1 cellular context compared by ENCODE assay signal in the genomic region with DNA sequence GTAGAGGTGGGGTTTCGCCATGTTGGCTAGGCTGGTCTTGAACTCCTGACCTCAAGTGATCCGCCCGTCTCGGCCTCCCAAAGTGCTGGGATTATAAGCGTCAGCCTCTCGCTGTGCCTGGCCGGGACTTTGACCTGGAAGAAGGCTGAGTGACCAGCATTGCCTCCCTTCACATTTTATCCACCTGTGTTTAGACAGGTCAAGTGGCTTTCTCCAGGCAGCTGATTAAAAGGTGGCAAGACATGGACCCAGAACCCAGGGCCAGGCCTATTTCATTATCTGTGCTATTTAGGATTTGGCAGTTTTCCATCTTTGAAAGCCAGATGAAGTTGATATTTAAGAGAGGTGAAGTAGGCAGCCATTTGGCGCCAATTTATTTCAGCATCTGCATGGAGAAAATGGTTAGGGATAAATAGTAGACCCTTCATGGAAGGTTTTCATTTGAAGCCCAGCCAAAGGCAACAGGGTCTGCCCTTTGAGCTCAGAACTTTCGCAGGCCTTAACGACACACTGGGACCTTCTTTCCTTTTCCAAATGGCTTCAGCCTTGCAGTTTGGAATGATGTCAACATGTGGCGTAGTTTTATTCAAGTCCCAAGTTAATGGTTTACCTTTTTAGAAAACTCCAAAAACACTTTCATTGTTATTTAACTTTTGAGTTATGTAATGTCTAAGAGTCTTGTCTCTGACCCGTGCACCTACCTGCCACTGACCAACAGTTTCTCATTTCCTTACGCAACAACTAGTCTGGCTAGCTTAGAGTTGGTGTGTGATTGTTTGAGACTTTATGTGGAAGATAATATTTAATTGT.
TF ChIP-seq lines count a peak whose summit lies in the region.

No MANE protein-coding gene starts in this region.

TF ChIP-seq in HepG2, 621 proteins besides CTCF, POLR2A, EP300 and RAD21 (continued from another document and continues in another):
- TF ChIP-seq SMARCC2 (IDR thresholded peaks at IDR 0.05) (no peak), ZNF33B (CRISPR knock-in tag; IDR thresholded peaks at IDR 0.05) (no peak), POGZ (CRISPR knock-in tag; IDR thresholded peaks at IDR 0.05) (peak; percentile 59), GZF1 (CRISPR knock-in tag; IDR thresholded peaks at IDR 0.05) (no peak), ZBTB8A (CRISPR knock-in tag; IDR thresholded peaks at IDR 0.05; ENCODE audit: borderline replicate concordance, low read depth) (no peak; the same call in 1 of the 2 replicates), FOSL1 (CRISPR knock-in tag; IDR thresholded peaks at IDR 0.05; ENCODE audit: borderline replicate concordance) (no peak), ZSCAN31 (CRISPR knock-in tag; IDR thresholded peaks at IDR 0.05; ENCODE audit: low read depth) (no peak), ZNF281 (CRISPR knock-in tag; IDR thresholded peaks at IDR 0.05; ENCODE audit: borderline replicate concordance) (peak; percentile 50; the same call in 1 of the 2 replicates), HNF1A (IDR thresholded peaks at IDR 0.05; ENCODE audit: low read depth) (peak; percentile 92), HNF1A (CRISPR knock-in tag; IDR thresholded peaks at IDR 0.05; ENCODE audit: borderline replicate concordance) (peak; percentile 95), ETV6 (CRISPR knock-in tag; conservative IDR thresholded peaks at IDR 0.05) (no peak), CBX1 (IDR thresholded peaks at IDR 0.05; ENCODE audit: low read depth) (no peak), ERF (CRISPR knock-in tag; IDR thresholded peaks at IDR 0.05) (peak; percentile 67), TBX2 (CRISPR knock-in tag; IDR thresholded peaks at IDR 0.05; ENCODE audit: borderline replicate concordance) (peak; percentile 57; the same call in 1 of the 2 replicates), ZNF124 (CRISPR knock-in tag; IDR thresholded peaks at IDR 0.05) (no peak), GATA4 (IDR thresholded peaks at IDR 0.05; ENCODE audit: borderline replicate concordance, low read depth) (no peak), RBFOX2 (IDR thresholded peaks at IDR 0.05; ENCODE audit: low read depth, low read length) (0 out of 2 replicates have a peak, but pooled peaks have one; percentile 25), ZNF607 (CRISPR knock-in tag; IDR thresholded peaks at IDR 0.05; ENCODE audit: borderline replicate concordance) (0 out of 2 replicates have a peak, but pooled peaks have one; percentile 27), FIP1L1 (IDR thresholded peaks at IDR 0.05; ENCODE audit: borderline replicate concordance, insufficient read depth, low read depth, low read length) (no peak), CAMTA2 (CRISPR knock-in tag; IDR thresholded peaks at IDR 0.05; ENCODE audit: borderline replicate concordance) (no peak), TAF1 (CRISPR knock-in tag; IDR thresholded peaks at IDR 0.05) (no peak), ZFP37 (CRISPR knock-in tag; IDR thresholded peaks at IDR 0.05; ENCODE audit: borderline replicate concordance) (no peak), ZNF781 (CRISPR knock-in tag; IDR thresholded peaks at IDR 0.05; ENCODE audit: borderline replicate concordance, not compliant biosample characterization) (no peak), PHF20 (CRISPR knock-in tag; IDR thresholded peaks at IDR 0.05) (no peak), ZNF282 (IDR thresholded peaks at IDR 0.05; ENCODE audit: partially characterized antibody) (no peak), USF2 (IDR thresholded peaks at IDR 0.05; ENCODE audit: low read depth, low read length) (no peak), USF2 (CRISPR knock-in tag; IDR thresholded peaks at IDR 0.05; ENCODE audit: borderline replicate concordance) (no peak), FOXM1 (CRISPR knock-in tag; IDR thresholded peaks at IDR 0.05) (no peak), ZNF703 (CRISPR knock-in tag; IDR thresholded peaks at IDR 0.05; ENCODE audit: borderline replicate concordance) (no peak), ZBTB39 (CRISPR knock-in tag; IDR thresholded peaks at IDR 0.05) (no peak), NR1H2 (CRISPR knock-in tag; IDR thresholded peaks at IDR 0.05; ENCODE audit: borderline replicate concordance, low read depth) (no peak), TFDP1 (CRISPR knock-in tag; IDR thresholded peaks at IDR 0.05; ENCODE audit: borderline replicate concordance) (no peak; the same call in 1 of the 2 replicates), MTF2 (CRISPR knock-in tag; IDR thresholded peaks at IDR 0.05; ENCODE audit: borderline replicate concordance) (no peak)
- TF ChIP-seq, protein P1, sequence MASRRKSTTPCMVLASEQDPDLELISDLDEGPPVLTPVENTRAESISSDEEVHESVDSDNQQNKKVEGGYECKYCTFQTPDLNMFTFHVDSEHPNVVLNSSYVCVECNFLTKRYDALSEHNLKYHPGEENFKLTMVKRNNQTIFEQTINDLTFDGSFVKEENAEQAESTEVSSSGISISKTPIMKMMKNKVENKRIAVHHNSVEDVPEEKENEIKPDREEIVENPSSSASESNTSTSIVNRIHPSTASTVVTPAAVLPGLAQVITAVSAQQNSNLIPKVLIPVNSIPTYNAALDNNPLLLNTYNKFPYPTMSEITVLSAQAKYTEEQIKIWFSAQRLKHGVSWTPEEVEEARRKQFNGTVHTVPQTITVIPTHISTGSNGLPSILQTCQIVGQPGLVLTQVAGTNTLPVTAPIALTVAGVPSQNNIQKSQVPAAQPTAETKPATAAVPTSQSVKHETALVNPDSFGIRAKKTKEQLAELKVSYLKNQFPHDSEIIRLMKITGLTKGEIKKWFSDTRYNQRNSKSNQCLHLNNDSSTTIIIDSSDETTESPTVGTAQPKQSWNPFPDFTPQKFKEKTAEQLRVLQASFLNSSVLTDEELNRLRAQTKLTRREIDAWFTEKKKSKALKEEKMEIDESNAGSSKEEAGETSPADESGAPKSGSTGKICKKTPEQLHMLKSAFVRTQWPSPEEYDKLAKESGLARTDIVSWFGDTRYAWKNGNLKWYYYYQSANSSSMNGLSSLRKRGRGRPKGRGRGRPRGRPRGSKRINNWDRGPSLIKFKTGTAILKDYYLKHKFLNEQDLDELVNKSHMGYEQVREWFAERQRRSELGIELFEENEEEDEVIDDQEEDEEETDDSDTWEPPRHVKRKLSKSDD (CRISPR knock-in tag; IDR thresholded peaks at IDR 0.05; ENCODE audit: low read depth) = 0 out of 2 replicates have a peak, but pooled peaks have one; percentile 10
- TF ChIP-seq, protein P2, sequence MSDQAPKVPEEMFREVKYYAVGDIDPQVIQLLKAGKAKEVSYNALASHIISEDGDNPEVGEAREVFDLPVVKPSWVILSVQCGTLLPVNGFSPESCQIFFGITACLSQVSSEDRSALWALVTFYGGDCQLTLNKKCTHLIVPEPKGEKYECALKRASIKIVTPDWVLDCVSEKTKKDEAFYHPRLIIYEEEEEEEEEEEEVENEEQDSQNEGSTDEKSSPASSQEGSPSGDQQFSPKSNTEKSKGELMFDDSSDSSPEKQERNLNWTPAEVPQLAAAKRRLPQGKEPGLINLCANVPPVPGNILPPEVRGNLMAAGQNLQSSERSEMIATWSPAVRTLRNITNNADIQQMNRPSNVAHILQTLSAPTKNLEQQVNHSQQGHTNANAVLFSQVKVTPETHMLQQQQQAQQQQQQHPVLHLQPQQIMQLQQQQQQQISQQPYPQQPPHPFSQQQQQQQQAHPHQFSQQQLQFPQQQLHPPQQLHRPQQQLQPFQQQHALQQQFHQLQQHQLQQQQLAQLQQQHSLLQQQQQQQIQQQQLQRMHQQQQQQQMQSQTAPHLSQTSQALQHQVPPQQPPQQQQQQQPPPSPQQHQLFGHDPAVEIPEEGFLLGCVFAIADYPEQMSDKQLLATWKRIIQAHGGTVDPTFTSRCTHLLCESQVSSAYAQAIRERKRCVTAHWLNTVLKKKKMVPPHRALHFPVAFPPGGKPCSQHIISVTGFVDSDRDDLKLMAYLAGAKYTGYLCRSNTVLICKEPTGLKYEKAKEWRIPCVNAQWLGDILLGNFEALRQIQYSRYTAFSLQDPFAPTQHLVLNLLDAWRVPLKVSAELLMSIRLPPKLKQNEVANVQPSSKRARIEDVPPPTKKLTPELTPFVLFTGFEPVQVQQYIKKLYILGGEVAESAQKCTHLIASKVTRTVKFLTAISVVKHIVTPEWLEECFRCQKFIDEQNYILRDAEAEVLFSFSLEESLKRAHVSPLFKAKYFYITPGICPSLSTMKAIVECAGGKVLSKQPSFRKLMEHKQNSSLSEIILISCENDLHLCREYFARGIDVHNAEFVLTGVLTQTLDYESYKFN (CRISPR knock-in tag; conservative IDR thresholded peaks at IDR 0.05) = peak; percentile 78
